21 cellular contexts compared by ENCODE assay signal in genomic region chr3:12608368-12608767, GRCh38.
"Had no signal": no experiment of that assay in that cellular context is flagged by ENCODE, and none has a peak within 500 bp of the region (broad histone marks: within the 10 kb centered on the region; RNA-seq: fewer than 3 reads in every experiment).

No MANE protein-coding gene starts in this region.

- H3K4me3 Mint-ChIP-seq: activated B cell treated with CpG ODN at 0.5 μM for 24 hours; activated CD4-positive, alpha-beta T cell treated with anti-CD3 and anti-CD28 coated beads, Interleukin-2, amount 10 ng/mL, durations not matched to agents 7 days and 5 days; activated CD8-positive, alpha-beta T cell treated with anti-CD3 and anti-CD28 coated beads, Interleukin-2, amount 10 ng/mL, durations not matched to agents 7 days and 5 days; activated naive CD4-positive, alpha-beta T cell treated with anti-CD3 and anti-CD28 coated beads, Interleukin-2, amount 50 U/mL, for 24 hours; activated T-cell treated with anti-CD3 and anti-CD28 coated beads, Interleukin-2, amount 50 U/mL, for 4 hours; T-helper 17 cell had no signal

- H3K27me3 Mint-ChIP-seq: activated B cell treated with CpG ODN at 0.5 μM for 24 hours; activated CD4-positive, alpha-beta T cell treated with anti-CD3 and anti-CD28 coated beads, Interleukin-2, amount 10 ng/mL, durations not matched to agents 7 days and 5 days; activated naive CD4-positive, alpha-beta T cell treated with anti-CD3 and anti-CD28 coated beads, Interleukin-2, amount 50 U/mL, for 24 hours; T-helper 17 cell had no signal

- H3K27ac Mint-ChIP-seq: activated B cell treated with CpG ODN at 0.5 μM for 24 hours; activated CD4-positive, alpha-beta T cell treated with anti-CD3 and anti-CD28 coated beads, Interleukin-2, amount 10 ng/mL, durations not matched to agents 7 days and 5 days; activated CD8-positive, alpha-beta T cell treated with anti-CD3 and anti-CD28 coated beads, Interleukin-2, amount 10 ng/mL, durations not matched to agents 7 days and 5 days had no signal

- DNase-seq: activated B cell treated with CpG ODN at 0.5 μM for 24 hours; activated CD4-positive, alpha-beta T cell treated with anti-CD3 and anti-CD28 coated beads for 1 hour; activated CD4-positive, alpha-beta T cell treated with anti-CD3 and anti-CD28 coated beads, Interleukin-2, amount 10 ng/mL, durations not matched to agents 7 days and 5 days; activated CD8-positive, alpha-beta memory T cell treated with anti-CD3 and anti-CD28 coated beads, Interleukin-2, amount 50 U/mL, for 48 hours; activated CD8-positive, alpha-beta T cell treated with anti-CD3 and anti-CD28 coated beads, Interleukin-2, amount 10 ng/mL, durations not matched to agents 7 days and 5 days; activated T-cell treated with anti-CD3 and anti-CD28 coated beads, Interleukin-2, amount 50 U/mL, for 4 hours; brain microvascular endothelial cell; NCI-H1092; NCI-H1417; NCI-H1930; NCI-H2171; NCI-H2227 treated with DMSO at 0.1 percent for 48 hours; NCI-H446 treated with DMSO at 0.1 percent for 48 hours; NCI-H524 treated with DMSO at 0.1 percent for 48 hours; NCI-H774; SIG-M5; T-helper 17 cell; T-helper 9 cell had no signal

- ATAC-seq: activated CD8-positive, alpha-beta T cell treated with anti-CD3 and anti-CD28 coated beads, Interleukin-2, amount 10 ng/mL, durations not matched to agents 7 days and 5 days; T-helper 17 cell had no signal

- H3K27me3 ChIP-seq: brain microvascular endothelial cell, cardiac muscle cell had no signal

- H3K27ac ChIP-seq: brain microvascular endothelial cell, cardiac muscle cell, KMS-11 had no signal

- H3K9me3 Mint-ChIP-seq: activated B cell treated with CpG ODN at 0.5 μM for 24 hours; activated CD4-positive, alpha-beta T cell treated with anti-CD3 and anti-CD28 coated beads, Interleukin-2, amount 10 ng/mL, durations not matched to agents 7 days and 5 days; activated naive CD4-positive, alpha-beta T cell treated with anti-CD3 and anti-CD28 coated beads, Interleukin-2, amount 50 U/mL, for 24 hours; activated T-cell treated with anti-CD3 and anti-CD28 coated beads, Interleukin-2, amount 50 U/mL, for 4 hours had no signal
